In genomic region chr2:240586919-240587800, GRCh38 we compare ENCODE assay signal across 8 cellular contexts. TPM values are rescaled to one million over a fixed set of nuclear protein-coding genes. Genes with fewer than 3 reads are reported as not detected.
DNase-seq lines count a peak whose midpoint lies in the region; ATAC-seq and TF ChIP-seq lines count a peak whose summit lies in the region.

No MANE protein-coding gene starts in this region.

- TF ChIP-seq CTCF in BJ (IDR thresholded peaks at IDR 0.05; ENCODE audit: insufficient read depth, low read depth, low read length) (no peak), WI38 (IDR thresholded peaks at IDR 0.05; ENCODE audit: low read depth, low read length) (no peak), colonic mucosa (IDR thresholded peaks at IDR 0.05) (no peak)

- H3K4me2 ChIP-seq in mesenchymal stem cell (ENCODE audit: low read length, poor library complexity, severe bottlenecking), result peak overlapping the region; percentile 97

- 8% methylated on average over 50 of the region's 62 CpGs for WGBS in mesenchymal stem cell

- peak overlapping the region; percentile 9 for H2BK5ac ChIP-seq in mesenchymal stem cell (ENCODE audit: low read depth, low read length, poor library complexity, severe bottlenecking)

- CTCF ChIA-PET in BJ (lab: Yijun Ruan, JAX), result interaction anchor here (0.6 to 4.5 kb wide), 5 partner anchors 18 to 563 kb away, joined by 3 to 34 read pairs (median 4); partner anchors contain the start of gene RNPEPL1

- no peak overlapping the region for H2BK120ac ChIP-seq in mesenchymal stem cell (ENCODE audit: low read depth, low read length)

- H3K4me1 ChIP-seq in colonic mucosa, result peaks cover 15% of the 10 kb centered on the region
- H3K4me1 ChIP-seq in mesenchymal stem cell (ENCODE audit: control insufficient read depth, insufficient read depth, low read depth, low read length), result peaks cover 41% of the 10 kb centered on the region

- peak overlapping the region; percentile 33 for H4K8ac ChIP-seq in mesenchymal stem cell (ENCODE audit: low read length)

- peak overlapping the region; percentile 83 for H2BK15ac ChIP-seq in mesenchymal stem cell (ENCODE audit: low read depth, poor library complexity, severe bottlenecking)

- peaks cover 43% of the 10 kb centered on the region for H3K79me1 ChIP-seq in mesenchymal stem cell (replicated peaks; ENCODE audit: low read length, poor library complexity, severe bottlenecking)

- H3K27me3 ChIP-seq in BJ (ENCODE audit: control insufficient read depth, insufficient read depth, low read length), result no peaks in the 10 kb centered on the region
- no peaks in the 10 kb centered on the region for H3K27me3 ChIP-seq in colonic mucosa
- no peaks in the 10 kb centered on the region for H3K27me3 ChIP-seq in mesenchymal stem cell (ENCODE audit: control insufficient read depth in 1 of 2, insufficient read depth in 1 of 2, low read length in 2 of 2)

- H3K9ac ChIP-seq in colonic mucosa (ENCODE audit: low read depth in 2 of 2, low read length in 2 of 2) (peak overlapping the region; percentile 87 to 89), mesenchymal stem cell (ENCODE audit: low read length) (peak overlapping the region; percentile 85)

- peak; percentile 1 for ATAC-seq in GM19452 (IDR thresholded peaks at IDR 0.05; ENCODE audit: unreplicated experiment)

- no peak overlapping the region for H3K23ac ChIP-seq in mesenchymal stem cell (ENCODE audit: low read length in 2 of 2)

- peak overlapping the region in 1 of 2 experiments; percentile 33 for H3K4ac ChIP-seq in mesenchymal stem cell (ENCODE audit: low read depth in 1 of 2, low read length in 2 of 2)

- peak overlapping the region; percentile 92 for H3K4me3 ChIP-seq in BJ (ENCODE audit: low read depth, low read length)
- H3K4me3 ChIP-seq in WI38 (ENCODE audit: low read depth, low read length), result peak overlapping the region; percentile 99
- H3K4me3 ChIP-seq in colonic mucosa, result peak overlapping the region; percentile 99
- H3K4me3 ChIP-seq in mesenchymal stem cell (ENCODE audit: insufficient read depth in 1 of 2, low read depth in 1 of 2, low read length in 2 of 2), result peak overlapping the region; percentile 84 to 99

- no peaks in the 10 kb centered on the region for H3K9me3 ChIP-seq in colonic mucosa
- no peaks in the 10 kb centered on the region for H3K9me3 ChIP-seq in mesenchymal stem cell (ENCODE audit: control insufficient read depth, low read length)

- POLR2A ChIA-PET in BJ (lab: Charles Lee), result interaction anchor here (0.6 kb wide), 2 partner anchors 24 to 42 kb away, joined by 3 to 4 read pairs; no protein-coding TSS in a partner anchor

- H2AK5ac ChIP-seq in mesenchymal stem cell (ENCODE audit: low read length, severe bottlenecking), result no peak overlapping the region

- DNase-seq in BJ (ENCODE audit: low read depth) (no peak), M059J (ENCODE audit: low read depth) (peak; percentile 30), colonic mucosa (peak; percentile 72), mesenchymal stem cell (peak; percentile 26), substantia nigra (lab: John Stamatoyannopoulos, UW) (no peak), AG08395 (ENCODE audit: low spot score) (no peak)

- peak overlapping the region in 1 of 2 experiments; percentile 37 for H3K18ac ChIP-seq in mesenchymal stem cell (ENCODE audit: low read depth in 1 of 2, low read length in 2 of 2)

- peak overlapping the region in 1 of 2 experiments; percentile 12 for H2BK12ac ChIP-seq in mesenchymal stem cell (ENCODE audit: low read length in 2 of 2)

- intact Hi-C loops in colonic mucosa (cut with DNase I), result no loop called here

- peak overlapping the region in 1 of 2 experiments; percentile 21 for H3K14ac ChIP-seq in mesenchymal stem cell (ENCODE audit: low read length in 2 of 2)

- H2AFZ ChIP-seq in mesenchymal stem cell (ENCODE audit: low read depth, low read length), result peak overlapping the region; percentile 79

- peak overlapping the region; percentile 18 for H4K91ac ChIP-seq in mesenchymal stem cell (ENCODE audit: low read length)

- H3K27ac ChIP-seq in colonic mucosa (peak overlapping the region; percentile 96), mesenchymal stem cell (ENCODE audit: low read length, poor library complexity, severe bottlenecking) (no peak overlapping the region), substantia nigra (ENCODE audit: low read depth, low read length, poor library complexity, severe bottlenecking) (peak overlapping the region; percentile 90)

- H3K36me3 ChIP-seq in BJ (ENCODE audit: control insufficient read depth, insufficient read depth, low read length), result peaks cover 7% of the 10 kb centered on the region
- peaks cover 4% of the 10 kb centered on the region for H3K36me3 ChIP-seq in colonic mucosa
- peaks cover 22 to 24% of the 10 kb centered on the region in 2 experiments for H3K36me3 ChIP-seq in mesenchymal stem cell (ENCODE audit: control insufficient read depth in 1 of 2, insufficient read depth in 2 of 2, low read depth in 1 of 2, low read length in 2 of 2)

RNA-seq across cellular contexts. Expression of gene CAPN10, which starts 0.6 kb away (rescaled TPM):
- polyA plus RNA-seq in BJ (2011; rRNA removed), result 7.6 and 14.9 TPM in 2 replicates
- 4.6 and 7.8 TPM in 2 replicates for polyA minus RNA-seq in BJ (2011; rRNA and poly(A)+ RNA removed)
- total RNA-seq in M059J (2014; rRNA removed; shearing (Covaris generic)), result 3.4 and 11.1 TPM in 2 replicates
- total RNA-seq in colonic mucosa, result 10 to 100 TPM; 29.1 to 47.8 TPM
- 8.9 TPM for polyA plus RNA-seq in mesenchymal stem cell (2013, experiment 1 of 2)
- 8.8 TPM for polyA plus RNA-seq in mesenchymal stem cell (2013, experiment 2 of 2)

RNA-seq across cellular contexts. Expression of gene RNPEPL1, which starts 18.9 kb away (rescaled TPM):
- 7.3 and 12.7 TPM in 2 replicates for polyA plus RNA-seq in BJ (2011; rRNA removed)
- polyA minus RNA-seq in BJ (2011; rRNA and poly(A)+ RNA removed), result 25.4 and 47.9 TPM in 2 replicates
- total RNA-seq in M059J (2014; rRNA removed; shearing (Covaris generic)), result 4.5 and 18.1 TPM in 2 replicates
- 100 to 1,000 TPM in 1 of 2 donors, 10 to 100 TPM in 1; 87.2 to 108 TPM for total RNA-seq in colonic mucosa
- polyA plus RNA-seq in mesenchymal stem cell (2013, experiment 1 of 2), result 42.6 TPM
- polyA plus RNA-seq in mesenchymal stem cell (2013, experiment 2 of 2), result 43.8 TPM

RNA-seq across cellular contexts. Expression of gene DUSP28, which starts 27.0 kb away (rescaled TPM):
- polyA plus RNA-seq in BJ (2011; rRNA removed), result 3.1 and 4.6 TPM in 2 replicates
- 1.8 TPM in 2 replicates for polyA minus RNA-seq in BJ (2011; rRNA and poly(A)+ RNA removed)
- 3.6 and 4.1 TPM in 2 replicates for total RNA-seq in M059J (2014; rRNA removed; shearing (Covaris generic))
- 1 to 10 TPM; 3.9 to 5.3 TPM for total RNA-seq in colonic mucosa
- 3.5 TPM for polyA plus RNA-seq in mesenchymal stem cell (2013, experiment 1 of 2)
- polyA plus RNA-seq in mesenchymal stem cell (2013, experiment 2 of 2), result 4.1 TPM

RNA-seq across cellular contexts. Expression of gene ANKMY1, which starts 29.4 kb away (rescaled TPM):
- 4.4 and 6.8 TPM in 2 replicates for polyA plus RNA-seq in BJ (2011; rRNA removed)
- 9.4 and 11.2 TPM in 2 replicates for polyA minus RNA-seq in BJ (2011; rRNA and poly(A)+ RNA removed)
- 7.1 and 10.8 TPM in 2 replicates for total RNA-seq in M059J (2014; rRNA removed; shearing (Covaris generic))
- 10 to 100 TPM; 12.3 to 18.1 TPM for total RNA-seq in colonic mucosa
- polyA plus RNA-seq in mesenchymal stem cell (2013, experiment 1 of 2), result 3.6 TPM
- 2.7 TPM for polyA plus RNA-seq in mesenchymal stem cell (2013, experiment 2 of 2)

RNA-seq across cellular contexts. Expression of gene GPR35, which starts 38.1 kb away (rescaled TPM):
- polyA plus RNA-seq in BJ (2011; rRNA removed), result 0.10 and 0.17 TPM in 2 replicates
- not detected in 2 replicates for polyA minus RNA-seq in BJ (2011; rRNA and poly(A)+ RNA removed)
- total RNA-seq in M059J (2014; rRNA removed; shearing (Covaris generic)), result 0.17 TPM in 1 of 2 replicates, not detected in the other
- total RNA-seq in colonic mucosa, result 10 to 100 TPM; 64.4 to 92.2 TPM
- 0.15 TPM for polyA plus RNA-seq in mesenchymal stem cell (2013, experiment 1 of 2)
- 0.21 TPM for polyA plus RNA-seq in mesenchymal stem cell (2013, experiment 2 of 2)

Comparison
In these comparisons a context has a peak if more than half of its experiments do, and no peak if none do; other contexts are left out.
1. DNase-seq: peak in M059J (single experiment), colonic mucosa (single experiment) and mesenchymal stem cell (single experiment); none in BJ (single experiment), substantia nigra (0 of 49) and AG08395 (single experiment).
2. Peak in every context shown above with its lines, with median percentiles within 50 percentile points of each other: H3K4me3 ChIP-seq.